In genomic region chr10:3045471-3046209, GRCh38 we compare ENCODE assay signal across 9 cellular contexts. TPM values are rescaled to one million over a fixed set of nuclear protein-coding genes. Genes with fewer than 3 reads are reported as not detected.
DNase-seq lines count a peak whose midpoint lies in the region; ATAC-seq, FAIRE-seq and TF ChIP-seq lines count a peak whose summit lies in the region.
"Had no signal": no experiment of that assay in that cellular context is flagged by ENCODE, and none has a peak within 500 bp of the region (broad histone marks: within the 10 kb centered on the region; RNA-seq: fewer than 3 reads in every experiment).

No MANE protein-coding gene starts in this region.

- DNase-seq in choroid plexus epithelial cell (ENCODE audit: low read depth) (peak; percentile 75), kidney (peak; percentile 93), stromal cell of bone marrow (ENCODE audit: low read depth) (peak; percentile 74), cerebellum (ENCODE audit: low spot score) (no peak), T-helper 1 cell (no peak)
- DNase-seq in stimulated activated CD8-positive, alpha-beta memory T cell treated with anti-CD3 and anti-CD28 coated beads, Interleukin-4, amount 100 ng/mL, for 48 hours, result no peak

- H3K27ac ChIP-seq in HUES6 (ENCODE audit: low read depth, low read length) (peak overlapping the region; percentile 25; the same call in 1 of the 2 replicates), kidney (ENCODE audit: low read depth in 2 of 2, low read length in 2 of 2) (peak overlapping the region; percentile 9 to 65)
- H3K27ac ChIP-seq: gastrocnemius medialis had no signal

- peak overlapping the region; percentile 31 for H3K9ac ChIP-seq in HUES6 (ENCODE audit: low read length)
- H3K9ac ChIP-seq in kidney (ENCODE audit: low read length in 2 of 2), result no peak overlapping the region

- H3K27me3 ChIP-seq in HUES6 (ENCODE audit: control insufficient read depth, insufficient read depth, low read length), result no peaks in the 10 kb centered on the region
- H3K27me3 ChIP-seq: gastrocnemius medialis had no signal

- H3K9me3 ChIP-seq in HUES6 (ENCODE audit: control insufficient read depth, insufficient read depth, low read depth, low read length), result peaks cover 3% of the 10 kb centered on the region; the same call in 1 of the 2 replicates
- no peaks in the 10 kb centered on the region for H3K9me3 ChIP-seq in kidney (ENCODE audit: control insufficient read depth in 1 of 2, low read length in 2 of 2)
- H3K9me3 ChIP-seq: gastrocnemius medialis had no signal

- intact Hi-C loops in kidney (cut with DNase I), result no loop called here

- TF ChIP-seq CTCF in choroid plexus epithelial cell (conservative IDR thresholded peaks at IDR 0.05; ENCODE audit: low read depth, low read length), result peak; percentile 45
- no peak for TF ChIP-seq CTCF in kidney (IDR thresholded peaks at IDR 0.05; ENCODE audit: borderline replicate concordance, extremely low read depth, insufficient read depth)

- H3K4me3 ChIP-seq in HUES6 (ENCODE audit: low read depth, low read length) (no peak overlapping the region), choroid plexus epithelial cell (ENCODE audit: low read depth, low read length) (peak overlapping the region; percentile 14), kidney (ENCODE audit: low read length in 2 of 2) (no peak overlapping the region)
- H3K4me3 ChIP-seq: gastrocnemius medialis had no signal

- FAIRE-seq in kidney (lab: Jason Lieb, UNC), result no peak

- H3K36me3 ChIP-seq in HUES6 (ENCODE audit: control insufficient read depth, insufficient read depth, low read length) (no peaks in the 10 kb centered on the region), kidney (ENCODE audit: control insufficient read depth in 1 of 2, insufficient read depth in 2 of 2, low read length in 2 of 2) (no peaks in the 10 kb centered on the region)
- H3K36me3 ChIP-seq: gastrocnemius medialis had no signal

- no peak for ATAC-seq in HG02870 (IDR thresholded peaks at IDR 0.05; ENCODE audit: unreplicated experiment)
- ATAC-seq: gastrocnemius medialis had no signal

- H3K4me1 ChIP-seq in HUES6 (ENCODE audit: control insufficient read depth, insufficient read depth, low read length) (peaks cover 23% of the 10 kb centered on the region), kidney (ENCODE audit: control insufficient read depth in 1 of 2, insufficient read depth in 1 of 2, low read depth in 1 of 2, low read length in 2 of 2) (peaks cover 0 to 7% of the 10 kb centered on the region in 2 donors)
- H3K4me1 ChIP-seq: gastrocnemius medialis had no signal

RNA-seq across cellular contexts. Expression of gene PFKP, which starts 21.7 kb away (rescaled TPM):
- total RNA-seq in kidney, result 139 TPM
- polyA plus RNA-seq in kidney (ENCODE audit: insufficient read depth, low read depth, low replicate concordance), result 51.2 TPM
- total RNA-seq in cerebellum, result 37.7 TPM

Comparison
In these comparisons a context has a peak if more than half of its experiments do, and no peak if none do; other contexts are left out.
1. DNase-seq: peak in choroid plexus epithelial cell (single experiment), kidney (single experiment) and stromal cell of bone marrow (single experiment); none in stimulated activated CD8-positive, alpha-beta memory T cell treated with anti-CD3 and anti-CD28 coated beads, Interleukin-4, amount 100 ng/mL, for 48 hours (single experiment), cerebellum (single experiment) and T-helper 1 cell (0 of 5).